Comparison of ENCODE assay signal across 18 cellular contexts in the genomic region with DNA sequence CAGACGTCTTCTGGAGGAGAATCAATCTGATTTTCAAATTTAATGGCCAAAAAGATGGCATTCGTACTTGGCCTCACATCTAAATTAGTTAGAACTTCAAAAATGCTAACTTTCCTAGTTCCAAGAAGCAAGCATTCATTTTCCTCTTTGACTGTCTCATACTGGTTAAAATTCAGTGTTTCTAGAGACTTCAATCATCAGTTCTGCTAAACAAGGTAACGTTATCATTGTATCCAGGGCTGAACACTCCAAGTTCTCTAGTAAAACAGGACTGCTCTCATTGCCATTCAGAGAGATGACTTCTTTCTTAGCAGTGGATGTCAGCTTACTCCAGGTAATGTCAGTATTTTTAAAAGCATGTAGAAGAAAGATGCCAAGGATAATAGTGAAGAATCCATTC.
"Had no signal": no experiment of that assay in that cellular context is flagged by ENCODE, and none has a peak within 500 bp of the region (broad histone marks: within the 10 kb centered on the region; RNA-seq: fewer than 3 reads in every experiment).

No MANE protein-coding gene starts in this region.

- ATAC-seq: mucosa of descending colon had no signal

- DNase-seq: activated CD4-positive, alpha-beta T cell treated with anti-CD3 and anti-CD28 coated beads for 4 hours; activated gamma-delta T cell; aorta; brain microvascular endothelial cell; central memory CD4-positive, alpha-beta T cell; foreskin keratinocyte; mesenchymal stem cell; mucosa of descending colon; naive B cell; stimulated activated CD4-positive, alpha-beta T cell treated with anti-CD3 and anti-CD28 coated beads, Interleukin-12 subunit alpha, Interleukin-12 subunit beta, amount 100 ng/mL, for 4 hours; stimulated activated CD4-positive, alpha-beta T cell treated with anti-CD3 and anti-CD28 coated beads, Interleukin-1b, Interleukin-23, amount 100 ng/mL, for 48 hours; stimulated activated CD8-positive, alpha-beta memory T cell treated with anti-CD3 and anti-CD28 coated beads, Interleukin-4, amount 100 ng/mL, for 48 hours; stimulated activated naive CD4-positive, alpha-beta T cell treated with Interleukin-2 at 50 U/mL for 16 hours; SW 1271; trophoblast cell; WERI-Rb-1 had no signal

- H3K4me1 Mint-ChIP-seq: neural crest cell had no signal

- H3K4me3 Mint-ChIP-seq: naive B cell, neural crest cell had no signal

- H3K27ac Mint-ChIP-seq: naive B cell, progenitor cell of endocrine pancreas had no signal

- H3K36me3 Mint-ChIP-seq: naive B cell had no signal
